ENCODE assay signal across 8 cellular contexts in the genomic region with DNA sequence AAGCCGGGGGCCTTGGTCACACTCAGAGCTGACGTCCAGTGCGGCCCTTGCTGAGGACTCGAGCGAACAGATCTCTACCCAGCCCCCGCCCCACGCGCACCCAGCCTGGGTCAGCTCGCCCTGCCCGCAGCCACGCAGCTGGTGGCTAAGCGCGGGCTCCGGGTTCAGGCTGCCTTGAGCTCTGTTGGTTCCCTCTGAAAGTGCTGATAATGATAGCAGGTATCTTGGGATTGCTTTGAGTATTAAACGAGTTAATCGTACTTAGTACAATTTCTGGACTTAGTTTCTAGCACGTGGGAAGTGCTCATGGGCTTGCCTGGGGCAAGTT.
DNase-seq lines count a peak whose midpoint lies in the region; ATAC-seq and TF ChIP-seq lines count a peak whose summit lies in the region.

No MANE protein-coding gene starts in this region.

- no peak for TF ChIP-seq POLR2A in heart left ventricle (IDR thresholded peaks at IDR 0.05)
- TF ChIP-seq POLR2A in uterus (IDR thresholded peaks at IDR 0.05) = no peak

- 3 to 8% (median 7%) methylated on average over 6 to 17 of the region's 17 CpGs for WGBS in heart left ventricle, 4 donors

- H3K27ac Mint-ChIP-seq in activated naive CD8-positive, alpha-beta T cell treated with anti-CD3 and anti-CD28 coated beads for 36 hours = no peak overlapping the region

- H3K9me3 Mint-ChIP-seq in activated naive CD8-positive, alpha-beta T cell treated with anti-CD3 and anti-CD28 coated beads for 36 hours = no peaks in the 10 kb centered on the region

- H3K4me3 Mint-ChIP-seq in activated naive CD8-positive, alpha-beta T cell treated with anti-CD3 and anti-CD28 coated beads for 36 hours = peak overlapping the region; percentile 77

- H3K4me3 ChIP-seq in heart left ventricle (peak overlapping the region in 11 of 12 donors; percentile 31 to 65 (median 56)), lower lobe of right lung (peak overlapping the region; percentile 60), uterus (peak overlapping the region; percentile 22 to 40)

- H3K4me1 ChIP-seq in heart left ventricle (peaks cover 0 to 29% (median 9%) of the 10 kb centered on the region in 12 donors), lower lobe of right lung (peaks cover 18% of the 10 kb centered on the region), uterus (peaks cover 0 to 8% of the 10 kb centered on the region in 2 donors)

- H3K36me3 Mint-ChIP-seq in activated naive CD8-positive, alpha-beta T cell treated with anti-CD3 and anti-CD28 coated beads for 36 hours = no peaks in the 10 kb centered on the region

- ATAC-seq in heart left ventricle (no peak), Right ventricle myocardium inferior (no peak), lower lobe of right lung (no peak), GM18498 (IDR thresholded peaks at IDR 0.05; ENCODE audit: unreplicated experiment) (no peak), GM21390 (IDR thresholded peaks at IDR 0.05; ENCODE audit: unreplicated experiment) (no peak), HG02642 (IDR thresholded peaks at IDR 0.05; ENCODE audit: poor library complexity, unreplicated experiment) (no peak)

- no peaks in the 10 kb centered on the region for H3K36me3 ChIP-seq in heart left ventricle
- H3K36me3 ChIP-seq in lower lobe of right lung = no peaks in the 10 kb centered on the region
- H3K36me3 ChIP-seq in uterus = no peaks in the 10 kb centered on the region

- H3K27me3 ChIP-seq in heart left ventricle = peaks cover 0 to 44% (median 19%) of the 10 kb centered on the region in 9 donors
- peaks cover 39% of the 10 kb centered on the region for H3K27me3 ChIP-seq in lower lobe of right lung (ENCODE audit: low read depth)
- H3K27me3 ChIP-seq in uterus = no peaks in the 10 kb centered on the region

- H3K9me3 ChIP-seq in heart left ventricle = no peaks in the 10 kb centered on the region
- H3K9me3 ChIP-seq in lower lobe of right lung = no peaks in the 10 kb centered on the region
- H3K9me3 ChIP-seq in uterus = no peaks in the 10 kb centered on the region

- no peaks in the 10 kb centered on the region for H3K4me1 Mint-ChIP-seq in activated naive CD8-positive, alpha-beta T cell treated with anti-CD3 and anti-CD28 coated beads for 36 hours

- H3K27me3 Mint-ChIP-seq in activated naive CD8-positive, alpha-beta T cell treated with anti-CD3 and anti-CD28 coated beads for 36 hours = peaks cover 11% of the 10 kb centered on the region

- DNase-seq in heart left ventricle (no peak), Right ventricle myocardium inferior (ENCODE audit: missing footprints) (no peak), lower lobe of right lung (no peak), uterus (no peak)
- DNase-seq in activated naive CD8-positive, alpha-beta T cell treated with anti-CD3 and anti-CD28 coated beads for 36 hours = no peak

- intact Hi-C loops in heart left ventricle (cut with DNase I) (loop anchor here in 8 of 10 donors (2.0 to 5.0 kb wide), 5 partner anchors 140 to 247 kb away; no protein-coding TSS in a partner anchor), Right ventricle myocardium inferior (cut with DNase I) (loop anchor here (5.0 kb wide), 1 partner anchor 245 kb away; no protein-coding TSS in a partner anchor), lower lobe of right lung (cut with DNase I) (no loop called here), uterus (cut with DNase I; ENCODE audit: low total_unique reads) (no loop called here)

- no peak overlapping the region for H3K27ac ChIP-seq in heart left ventricle
- no peak overlapping the region for H3K27ac ChIP-seq in lower lobe of right lung
- no peak overlapping the region for H3K27ac ChIP-seq in uterus

- TF ChIP-seq CTCF in heart left ventricle (IDR thresholded peaks at IDR 0.05) (peak in 1 of 12 donors; percentile 1), lower lobe of right lung (IDR thresholded peaks at IDR 0.05) (no peak), uterus (IDR thresholded peaks at IDR 0.05) (no peak)

Comparison
In these comparisons a context has a peak if more than half of its experiments do, and no peak if none do; other contexts are left out.
1. intact Hi-C loops: an anchor here in heart left ventricle (2.0 to 5.0 kb wide) and Right ventricle myocardium inferior (5.0 kb wide); none called in lower lobe of right lung and uterus.